13 cellular contexts compared by ENCODE assay signal in the genomic region with DNA sequence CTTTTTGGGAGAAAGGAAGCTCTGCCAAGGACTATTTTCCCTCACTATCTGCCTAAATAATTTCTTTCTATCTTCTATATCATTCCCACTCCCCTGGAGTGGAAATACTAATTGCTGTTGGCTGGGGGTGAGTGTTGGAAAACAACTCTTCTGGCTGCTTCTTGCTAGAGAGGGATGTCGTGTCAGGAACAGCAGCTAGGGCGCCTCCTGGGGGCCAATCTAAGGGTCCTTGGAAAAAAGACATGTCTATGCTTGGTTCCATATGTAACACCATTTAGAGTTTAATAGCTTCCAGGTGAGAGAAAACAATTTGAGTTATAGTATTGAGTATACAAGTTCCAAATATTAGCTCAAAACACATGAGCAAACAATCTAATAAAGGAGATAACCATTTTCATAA.
A peak's percentile ranks its signal among the peaks of the same experiment; 100 is the strongest.
DNase-seq lines count a peak whose midpoint lies in the region; ATAC-seq and TF ChIP-seq lines count a peak whose summit lies in the region.
"Had no signal": no experiment of that assay in that cellular context is flagged by ENCODE, and none has a peak within 500 bp of the region (broad histone marks: within the 10 kb centered on the region; RNA-seq: fewer than 3 reads in every experiment).

No MANE protein-coding gene starts in this region.

- no peak overlapping the region for H3K4me3 Mint-ChIP-seq in endodermal cell
- H3K4me3 Mint-ChIP-seq: CD8-positive, alpha-beta memory T cell; IgD-negative memory B cell had no signal

- H3K27ac ChIP-seq in endodermal cell (ENCODE audit: low read depth, low read length) (no peak overlapping the region), prostate gland (no peak overlapping the region)

- no peaks in the 10 kb centered on the region for H3K27me3 ChIP-seq in endodermal cell (ENCODE audit: control insufficient read depth, insufficient read depth, low read length, poor library complexity, severe bottlenecking)
- no peaks in the 10 kb centered on the region for H3K27me3 ChIP-seq in prostate gland (replicated peaks; ENCODE audit: insufficient read depth)

- H3K4me3 ChIP-seq in endodermal cell (ENCODE audit: low read length) (no peak overlapping the region), prostate gland (no peak overlapping the region)
- H3K4me3 ChIP-seq: GM12878 had no signal

- no peaks in the 10 kb centered on the region for H3K36me3 ChIP-seq in endodermal cell (ENCODE audit: control insufficient read depth, insufficient read depth, low read length)
- H3K36me3 ChIP-seq in prostate gland, result no peaks in the 10 kb centered on the region

- H3K9me3 ChIP-seq in endodermal cell (ENCODE audit: control insufficient read depth, low read length) (no peaks in the 10 kb centered on the region), prostate gland (no peaks in the 10 kb centered on the region)
- H3K9me3 ChIP-seq: Caco-2 had no signal

- in situ Hi-C loops in SK-MEL-5 (cut with HindIII; ENCODE audit: low pct_unique_long_range_greater_than_20kb, low sequenced_read_pairs), result no loop called here

- intact Hi-C loops in prostate gland (cut with DNase I), result no loop called here

- DNase-seq in ELF-1 (ENCODE audit: low read depth, low spot score) (peak; percentile 19), SK-MEL-5 (ENCODE audit: low read depth, low spot score) (peak; percentile 2), endodermal cell (peak; percentile 66), kidney glomerular epithelial cell (lab: John Stamatoyannopoulos, UW) (no peak), prostate gland (ENCODE audit: low spot score) (no peak)
- DNase-seq: Caco-2; CD8-positive, alpha-beta memory T cell; DMS53; KG1 had no signal

- ATAC-seq in GM21528 (IDR thresholded peaks at IDR 0.05; ENCODE audit: low FRiP score, unreplicated experiment) (no peak), GM19463 (IDR thresholded peaks at IDR 0.05; ENCODE audit: unreplicated experiment) (no peak)
- ATAC-seq: GM12878 had no signal

- H3K36me3 Mint-ChIP-seq in endodermal cell (ENCODE audit: low read depth), result no peaks in the 10 kb centered on the region
- H3K36me3 Mint-ChIP-seq: CD8-positive, alpha-beta memory T cell; IgD-negative memory B cell had no signal

- TF ChIP-seq CTCF in endodermal cell (conservative IDR thresholded peaks at IDR 0.05) (peak; percentile 65), prostate gland (IDR thresholded peaks at IDR 0.05) (no peak)

- no peak for TF ChIP-seq POLR2A in prostate gland (IDR thresholded peaks at IDR 0.05)

- no peaks in the 10 kb centered on the region for H3K27me3 Mint-ChIP-seq in endodermal cell (ENCODE audit: insufficient read depth)

- peaks cover 48% of the 10 kb centered on the region for H3K9me3 Mint-ChIP-seq in endodermal cell

- H3K27ac Mint-ChIP-seq in endodermal cell, result no peak overlapping the region
- H3K27ac Mint-ChIP-seq: CD8-positive, alpha-beta memory T cell; IgD-negative memory B cell had no signal

- H3K9ac ChIP-seq in endodermal cell (ENCODE audit: extremely low read depth, low read length, poor library complexity, severe bottlenecking), result no peak overlapping the region

- no peaks in the 10 kb centered on the region for H3K4me1 Mint-ChIP-seq in endodermal cell
- H3K4me1 Mint-ChIP-seq: CD8-positive, alpha-beta memory T cell had no signal

- 23% methylated on average over 2 of the region's 2 CpGs; no CpG with 5 or more reads in 1 of the 2 experiments for WGBS in endodermal cell (ENCODE audit: insufficient coverage in 1 of 2, insufficient read length in 1 of 2), 2 experiments
- 13% methylated on average over 2 of the region's 2 CpGs for WGBS in prostate gland

- H3K4me1 ChIP-seq in endodermal cell (ENCODE audit: control insufficient read depth, insufficient read depth, low read length) (no peaks in the 10 kb centered on the region), prostate gland (replicated peaks) (no peaks in the 10 kb centered on the region)
- H3K4me1 ChIP-seq: Caco-2 had no signal

Comparison
In these comparisons a context has a peak if more than half of its experiments do, and no peak if none do; other contexts are left out.
1. DNase-seq: peak in ELF-1 (single experiment), SK-MEL-5 (single experiment) and endodermal cell (single experiment); none in kidney glomerular epithelial cell (single experiment) and prostate gland (single experiment).